Comparison of ENCODE assay signal across 17 cellular contexts in the genomic region with DNA sequence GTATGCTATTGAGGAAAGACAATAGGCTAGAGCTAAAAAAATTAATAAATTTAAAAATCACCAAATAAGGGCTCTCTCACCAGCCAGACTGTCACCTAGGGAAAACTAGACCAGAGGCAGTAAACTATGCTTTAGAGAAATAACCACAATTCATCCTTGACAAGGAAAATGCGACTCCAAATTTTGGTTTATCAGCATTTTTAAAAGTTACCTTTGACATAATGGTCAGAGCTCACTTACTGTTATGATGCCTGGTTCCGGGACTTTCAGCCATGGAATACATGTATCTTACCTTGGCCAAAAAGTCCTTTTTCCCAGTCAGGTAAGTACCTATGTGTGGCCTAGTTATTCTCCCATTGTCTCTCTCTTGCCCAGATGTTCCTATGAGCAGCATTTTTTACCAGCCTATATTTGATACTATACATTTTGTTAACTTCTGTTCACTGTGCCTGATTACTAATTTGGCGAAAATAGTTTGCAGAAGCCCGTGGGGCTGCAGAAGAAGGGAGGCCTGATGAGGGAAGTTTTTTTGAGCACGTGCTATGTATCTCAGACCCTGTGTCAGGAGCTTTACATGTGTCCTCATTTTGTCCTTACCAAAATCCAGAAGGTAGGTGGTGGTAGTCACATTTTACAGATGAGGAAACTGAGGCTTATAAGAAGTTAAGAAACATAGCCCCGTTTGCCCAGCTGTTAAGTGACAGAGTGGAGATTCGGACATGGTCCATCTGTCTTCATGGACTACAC.
DNase-seq lines count a peak whose midpoint lies in the region; ATAC-seq and TF ChIP-seq lines count a peak whose summit lies in the region.
"Had no signal": no experiment of that assay in that cellular context is flagged by ENCODE, and none has a peak within 500 bp of the region (broad histone marks: within the 10 kb centered on the region; RNA-seq: fewer than 3 reads in every experiment).

No MANE protein-coding gene starts in this region.

- peaks cover 5% of the 10 kb centered on the region for H3K4me1 ChIP-seq in rectal smooth muscle tissue (ENCODE audit: control insufficient read depth, insufficient read depth, low read length)
- H3K4me1 ChIP-seq: BE2C had no signal

- peak overlapping the region; percentile 74 for H3K4me3 ChIP-seq in HL-60 (replicated peaks; ENCODE audit: insufficient read depth, low read length)
- H3K4me3 ChIP-seq in dorsolateral prefrontal cortex: peak overlapping the region in 58 of 59 donors; percentile 6 to 85 (median 73)
- peak overlapping the region; percentile 31 for H3K4me3 ChIP-seq in rectal smooth muscle tissue (ENCODE audit: low read length)
- H3K4me3 ChIP-seq: lung had no signal

- peaks cover 6% of the 10 kb centered on the region for H3K36me3 ChIP-seq in rectal smooth muscle tissue (ENCODE audit: control insufficient read depth, insufficient read depth, low read length)
- H3K36me3 ChIP-seq: BE2C, pancreas had no signal

- no peak overlapping the region for H3K9ac ChIP-seq in rectal smooth muscle tissue (ENCODE audit: low read length)

- TF ChIP-seq CTCF in HL-60 (IDR thresholded peaks at IDR 0.05; ENCODE audit: insufficient read depth, low read length) (no peak), dorsolateral prefrontal cortex (IDR thresholded peaks at IDR 0.05 in 54 of 56, conservative IDR thresholded peaks at IDR 0.05 in 2 of 56; ENCODE audit: low read depth in 1 of 56, partially characterized antibody in 56 of 56) (no peak)

- H3K27me3 ChIP-seq in HL-60 (ENCODE audit: insufficient read depth, poor library complexity, severe bottlenecking) (no peaks in the 10 kb centered on the region), dorsolateral prefrontal cortex (peaks cover 0 to under 1% (median 0%) of the 10 kb centered on the region in 45 donors), rectal smooth muscle tissue (ENCODE audit: control insufficient read depth, insufficient read depth, low read length) (no peaks in the 10 kb centered on the region)
- H3K27me3 ChIP-seq: pancreas had no signal

- peak; percentile 62 for DNase-seq in CD1c-positive myeloid dendritic cell (ENCODE audit: extremely low spot score)
- no peak for DNase-seq in HL-60 (ENCODE audit: low read depth in 1 of 2, low spot score in 1 of 2)
- no peak for DNase-seq in dorsolateral prefrontal cortex
- DNase-seq in NCI-H1436 treated with DMSO at 0.1 percent for 48 hours (lab: John Stamatoyannopoulos, UW): no peak
- no peak for DNase-seq in activated CD4-positive, alpha-beta T cell treated with anti-CD3 and anti-CD28 coated beads for 48 hours
- DNase-seq: BE2C, HCEC 1CT, NCI-H2227 treated with DMSO at 0.1 percent for 48 hours, pancreas, PC-3, SW 1271 had no signal

- H3K27ac ChIP-seq in HL-60 (replicated peaks) (peak overlapping the region; percentile 96), dorsolateral prefrontal cortex (peak overlapping the region in 45 of 59 donors; percentile 5 to 95 (median 82)), rectal smooth muscle tissue (ENCODE audit: low read depth, low read length) (no peak overlapping the region)

- intact Hi-C loops in dorsolateral prefrontal cortex (cut with DNase I): no loop called here

- no peak for ATAC-seq in GM18858 (IDR thresholded peaks at IDR 0.05; ENCODE audit: unreplicated experiment)
- no peak for ATAC-seq in GM21737 (IDR thresholded peaks at IDR 0.05; ENCODE audit: unreplicated experiment)
- ATAC-seq: activated naive CD4-positive, alpha-beta T cell treated with anti-CD3 and anti-CD28 coated beads, Interleukin-2, amount 50 U/mL, for 72 hours; esophagus mucosa; pancreas; PC-3 had no signal
